Comparison of ENCODE assay signal across 22 cellular contexts in genomic region chr12:78793982-78794381, GRCh38.
A peak's percentile ranks its signal among the peaks of the same experiment; 100 is the strongest.
DNase-seq lines count a peak whose midpoint lies in the region; ATAC-seq, FAIRE-seq and TF ChIP-seq lines count a peak whose summit lies in the region.
"Had no signal": no experiment of that assay in that cellular context is flagged by ENCODE, and none has a peak within 500 bp of the region (broad histone marks: within the 10 kb centered on the region; RNA-seq: fewer than 3 reads in every experiment).

No MANE protein-coding gene starts in this region.

- no peak overlapping the region; the same call in 1 of the 2 replicates for H2AK5ac ChIP-seq in H1 (ENCODE audit: low read depth, low read length)
- H2AK5ac ChIP-seq in neuronal stem cell (ENCODE audit: low read depth, low read length): no peak overlapping the region

- H3K14ac ChIP-seq in H1 (ENCODE audit: insufficient read length) (no peak overlapping the region), neuronal stem cell (ENCODE audit: low read length) (no peak overlapping the region)

- H3K27me3 ChIP-seq in GM23338 (ENCODE audit: insufficient read depth) (no peaks in the 10 kb centered on the region), H1 (replicated peaks in 1 of 4; ENCODE audit: control insufficient read depth in 3 of 4, extremely low read depth in 1 of 4, insufficient read depth in 3 of 4, low read length in 3 of 4) (no peaks in the 10 kb centered on the region), neuronal stem cell (ENCODE audit: control insufficient read depth in 3 of 3, insufficient read depth in 3 of 3, low read depth in 1 of 3, low read length in 3 of 3) (no peaks in the 10 kb centered on the region), gastroesophageal sphincter (no peaks in the 10 kb centered on the region)
- H3K27me3 ChIP-seq: BLaER1 had no signal

- POLR2A ChIA-PET in H1 (lab: Charles Lee; ENCODE audit: partially characterized antibody): no interaction called here

- H3K79me1 ChIP-seq in H1 (ENCODE audit: low read depth, low read length) (no peaks in the 10 kb centered on the region), neuronal stem cell (ENCODE audit: low read depth, low read length) (peaks cover 2% of the 10 kb centered on the region)

- H2BK15ac ChIP-seq in H1 (ENCODE audit: low read length) (no peak overlapping the region), neuronal stem cell (ENCODE audit: low read length) (no peak overlapping the region)

- no peak overlapping the region for H3K23ac ChIP-seq in H1 (ENCODE audit: insufficient read length)
- no peak overlapping the region for H3K23ac ChIP-seq in neuronal stem cell (ENCODE audit: low read depth, low read length, poor library complexity)

- H3K18ac ChIP-seq in H1 (ENCODE audit: extremely low read depth, low read length) (0 out of 2 replicates have a peak overlapping the region, but pooled peaks have one; percentile 10), neuronal stem cell (ENCODE audit: low read length) (no peak overlapping the region)

- H4K91ac ChIP-seq in H1 (replicated peaks; ENCODE audit: insufficient read length, low read length) (no peak overlapping the region), neuronal stem cell (ENCODE audit: low read depth, low read length, poor library complexity) (no peak overlapping the region)

- H3K36me3 Mint-ChIP-seq in GM23338 (ENCODE audit: low read depth): peaks cover 10% of the 10 kb centered on the region; the same call in 2 of the 3 replicates
- H3K36me3 Mint-ChIP-seq: CD4-positive, CD25-positive, alpha-beta regulatory T cell; CD8-positive, alpha-beta T cell had no signal

- no peak for TF ChIP-seq CTCF in GM23338 (conservative IDR thresholded peaks at IDR 0.05; ENCODE audit: low read depth in 2 of 2)
- TF ChIP-seq CTCF in H1 (IDR thresholded peaks at IDR 0.05; ENCODE audit: control extremely low read depth in 1 of 3, insufficient read depth in 1 of 3, low read depth in 1 of 3, low read length in 3 of 3): no peak
- TF ChIP-seq CTCF in gastroesophageal sphincter (IDR thresholded peaks at IDR 0.05): no peak

- H3F3A ChIP-seq in GM23338 (replicated peaks; ENCODE audit: low read depth): no peaks in the 10 kb centered on the region

- FAIRE-seq in H1 (lab: Jason Lieb, UNC): no peak
- FAIRE-seq: A204.1, GM12878, GM19239 had no signal

- H4K8ac ChIP-seq in H1 (ENCODE audit: extremely low read depth, insufficient read depth, low read length) (no peak overlapping the region), neuronal stem cell (ENCODE audit: low read depth, low read length) (no peak overlapping the region)

- H3K9me3 ChIP-seq in H1 (ENCODE audit: insufficient read depth in 2 of 2, low read depth in 1 of 2, low read length in 1 of 2) (peaks cover 5 to 9% of the 10 kb centered on the region in 2 experiments; a peak in 1 of 4 replicates), neuronal stem cell (replicated peaks in 1 of 2; ENCODE audit: control insufficient read depth in 2 of 2, insufficient read depth in 1 of 2, low read depth in 1 of 2, low read length in 2 of 2) (peaks cover 2 to 12% of the 10 kb centered on the region in 2 donors), gastroesophageal sphincter (no peaks in the 10 kb centered on the region)
- H3K9me3 ChIP-seq: Caco-2, HAP-1 had no signal

- H3K4me1 Mint-ChIP-seq in GM23338: peaks cover 10% of the 10 kb centered on the region; the same call in 2 of the 3 replicates
- H3K4me1 Mint-ChIP-seq: B cell; CD4-positive, CD25-positive, alpha-beta regulatory T cell had no signal

- peaks cover 8% of the 10 kb centered on the region; the same call in 2 of the 3 replicates for H3K9me3 Mint-ChIP-seq in GM23338
- H3K9me3 Mint-ChIP-seq: HFFc6 had no signal

- H3K27me3 Mint-ChIP-seq in GM23338 (ENCODE audit: insufficient read depth, low read depth, poor library complexity): no peaks in the 10 kb centered on the region
- H3K27me3 Mint-ChIP-seq: B cell; CD4-positive, CD25-positive, alpha-beta regulatory T cell had no signal

- ATAC-seq in GM23338: no peak
- no peak for ATAC-seq in gastroesophageal sphincter
- ATAC-seq: CD8-positive, alpha-beta T cell; GM12878 had no signal

- TF ChIP-seq RAD21 in H1 (IDR thresholded peaks at IDR 0.05 in 1 of 2, conservative IDR thresholded peaks at IDR 0.05 in 1 of 2; ENCODE audit: low read depth in 2 of 2, low read length in 2 of 2): no peak

- no peak overlapping the region for H4K5ac ChIP-seq in H1 (ENCODE audit: insufficient read length, low read depth, low read length)

- H3K23me2 ChIP-seq in H1 (ENCODE audit: low read depth, low read length): no peaks in the 10 kb centered on the region

- H3K27ac ChIP-seq in GM23338 (ENCODE audit: low read depth): no peak overlapping the region
- no peak overlapping the region for H3K27ac ChIP-seq in H1 (ENCODE audit: low read depth, low read length)
- H3K27ac ChIP-seq in neuronal stem cell (replicated peaks; ENCODE audit: low read length): no peak overlapping the region
- H3K27ac ChIP-seq in gastroesophageal sphincter: no peak overlapping the region
- H3K27ac ChIP-seq: 22Rv1, BLaER1, C4-2B, GM23248 had no signal

- no peak overlapping the region for H3K9ac ChIP-seq in H1 (replicated peaks in 1 of 4; ENCODE audit: extremely low read depth in 1 of 4, low read depth in 3 of 4, low read length in 3 of 4)
- no peak overlapping the region for H3K9ac ChIP-seq in neuronal stem cell (ENCODE audit: low read depth, low read length, poor library complexity)
- H3K9ac ChIP-seq: BLaER1, GM23248 had no signal

- H2AFZ ChIP-seq in GM23338: peak overlapping the region; percentile 11
- peak overlapping the region; percentile 57; the same call in 1 of the 2 replicates for H2AFZ ChIP-seq in H1 (ENCODE audit: low read length)
- H2AFZ ChIP-seq in neuronal stem cell (ENCODE audit: low read length): peak overlapping the region; percentile 59
- H2AFZ ChIP-seq: GM23248 had no signal

- TF ChIP-seq EP300 in H1 (IDR thresholded peaks at IDR 0.05; ENCODE audit: borderline replicate concordance in 1 of 2, low read depth in 2 of 2, low read length in 2 of 2) (no peak), gastroesophageal sphincter (IDR thresholded peaks at IDR 0.05) (no peak)

- H4K20me1 ChIP-seq in GM23338 (replicated peaks; ENCODE audit: insufficient read depth): no peaks in the 10 kb centered on the region
- no peaks in the 10 kb centered on the region for H4K20me1 ChIP-seq in H1 (replicated peaks in 1 of 2; ENCODE audit: control insufficient read depth in 1 of 2, insufficient read depth in 2 of 2, low read length in 2 of 2)
- H4K20me1 ChIP-seq: BLaER1 had no signal

- no peak overlapping the region for H2BK120ac ChIP-seq in H1 (replicated peaks; ENCODE audit: low read depth, low read length)
- no peak overlapping the region for H2BK120ac ChIP-seq in neuronal stem cell (ENCODE audit: low read depth, low read length)

- no peak overlapping the region; the same call in 1 of the 2 replicates for H2BK20ac ChIP-seq in H1 (ENCODE audit: low read length)

- TF ChIP-seq POLR2A in H1 (IDR thresholded peaks at IDR 0.05; ENCODE audit: control extremely low read depth in 1 of 2, low read depth in 2 of 2, low read length in 2 of 2): no peak
- no peak for TF ChIP-seq POLR2A in gastroesophageal sphincter (IDR thresholded peaks at IDR 0.05)

- H3K36me3 ChIP-seq in GM23338 (ENCODE audit: insufficient read depth) (no peaks in the 10 kb centered on the region), H1 (ENCODE audit: control insufficient read depth in 2 of 4, insufficient read depth in 4 of 4, low read length in 3 of 4) (no peaks in the 10 kb centered on the region), neuronal stem cell (replicated peaks in 1 of 2; ENCODE audit: control insufficient read depth in 2 of 2, insufficient read depth in 2 of 2, low read length in 2 of 2) (no peaks in the 10 kb centered on the region), gastroesophageal sphincter (no peaks in the 10 kb centered on the region)
- H3K36me3 ChIP-seq: HAP-1 had no signal

- H3K4me3 ChIP-seq in GM23338: no peak overlapping the region
- no peak overlapping the region for H3K4me3 ChIP-seq in H1 (ENCODE audit: extremely low read depth in 1 of 4, insufficient read depth in 2 of 4, low read depth in 3 of 4, low read length in 4 of 4)
- H3K4me3 ChIP-seq in neuronal stem cell (ENCODE audit: low read length in 2 of 2): no peak overlapping the region
- no peak overlapping the region for H3K4me3 ChIP-seq in gastroesophageal sphincter
- H3K4me3 ChIP-seq: BLaER1, GM12878, GM23248, HAP-1 had no signal

- H3K4me3 Mint-ChIP-seq in GM23338: no peak overlapping the region
- H3K4me3 Mint-ChIP-seq: B cell; CD4-positive, CD25-positive, alpha-beta regulatory T cell; CD8-positive, alpha-beta T cell; HFFc6 had no signal

- H3K4me1 ChIP-seq in GM23338 (ENCODE audit: insufficient read depth): peaks cover 9% of the 10 kb centered on the region
- no peaks in the 10 kb centered on the region for H3K4me1 ChIP-seq in H1 (replicated peaks in 1 of 4; ENCODE audit: control insufficient read depth in 3 of 4, insufficient read depth in 4 of 4, low read length in 3 of 4)
- H3K4me1 ChIP-seq in neuronal stem cell (ENCODE audit: control insufficient read depth in 2 of 2, insufficient read depth in 1 of 2, low read depth in 1 of 2, low read length in 2 of 2): no peaks in the 10 kb centered on the region
- no peaks in the 10 kb centered on the region for H3K4me1 ChIP-seq in gastroesophageal sphincter
- H3K4me1 ChIP-seq: Caco-2, HAP-1 had no signal

- H3K4ac ChIP-seq in H1 (replicated peaks; ENCODE audit: insufficient read length, low read depth, low read length) (no peak overlapping the region), neuronal stem cell (ENCODE audit: low read length) (no peak overlapping the region)

- H3K79me2 ChIP-seq in GM23338 (replicated peaks; ENCODE audit: insufficient read depth): no peaks in the 10 kb centered on the region
- no peaks in the 10 kb centered on the region for H3K79me2 ChIP-seq in H1 (ENCODE audit: control insufficient read depth in 1 of 2, insufficient read depth in 2 of 2, low read length in 2 of 2)

- WGBS in H1 (ENCODE audit: extremely low coverage in 1 of 2, insufficient coverage in 1 of 2, insufficient read length in 1 of 2, insufficient replicate concordance in 2 of 2, low coverage in 1 of 2, low lambda C conversion rate in 2 of 2, missing lambda C conversion rate in 1 of 2), 2 experiments: 94% methylated on average over 18 of the region's 18 CpGs; no CpG with 5 or more reads in 1 of the 2 experiments
- no CpG with 5 or more reads among the region's 18 CpGs for WGBS in neuronal stem cell (ENCODE audit: extremely low coverage in 2 of 2, insufficient read length in 2 of 2, insufficient replicate concordance in 1 of 2), 2 donors
- WGBS in gastroesophageal sphincter (ENCODE audit: low coverage in 1 of 2), 2 donors: 95 to 96% methylated on average over 4 to 17 of the region's 18 CpGs

- CTCF ChIA-PET in H1 (lab: Charles Lee; ENCODE audit: partially characterized antibody): no interaction called here

- H3K56ac ChIP-seq in H1 (replicated peaks; ENCODE audit: insufficient read length, low read depth, low read length): no peak overlapping the region

- H2BK12ac ChIP-seq in H1 (ENCODE audit: low read depth, low read length) (0 out of 2 replicates have a peak overlapping the region, but pooled peaks have one; percentile 45), neuronal stem cell (ENCODE audit: low read length) (no peak overlapping the region)

- H2BK5ac ChIP-seq in H1 (ENCODE audit: low read depth, low read length) (no peak overlapping the region; the same call in 1 of the 2 replicates), neuronal stem cell (ENCODE audit: low read length) (no peak overlapping the region)

- DNase-seq in GM23338 (ENCODE audit: low spot score): peak; percentile 5
- no peak for DNase-seq in H1 (ENCODE audit: low read depth in 1 of 2, low spot score in 2 of 2)
- DNase-seq in neuronal stem cell (ENCODE audit: low spot score): no peak
- DNase-seq in ecto neural progenitor cell (ENCODE audit: low spot score): no peak
- no peak for DNase-seq in activated effector memory CD4-positive, alpha-beta T cell treated with Interleukin-2 at 50 U/mL for 16 hours
- DNase-seq: Caco-2; CD4-positive, CD25-positive, alpha-beta regulatory T cell; CD8-positive, alpha-beta T cell; DMS153; EL; GDM1; GM23248 had no signal

- no peak overlapping the region for H3K27ac Mint-ChIP-seq in GM23338
- H3K27ac Mint-ChIP-seq: B cell; CD4-positive, CD25-positive, alpha-beta regulatory T cell; CD8-positive, alpha-beta T cell; HFFc6 had no signal

- no peaks in the 10 kb centered on the region for H3K9me2 ChIP-seq in GM23338 (ENCODE audit: insufficient read depth)

- H3K4me2 ChIP-seq in GM23338 (no peak overlapping the region), H1 (ENCODE audit: insufficient read depth in 1 of 2, low read depth in 2 of 2, low read length in 2 of 2) (no peak overlapping the region), neuronal stem cell (ENCODE audit: insufficient read depth, low read length, poor library complexity, severe bottlenecking) (no peak overlapping the region)
- H3K4me2 ChIP-seq: BLaER1 had no signal
